In genomic region chr10:4883079-4883739, GRCh38 we compare ENCODE assay signal across 17 cellular contexts.
A peak's percentile ranks its signal among the peaks of the same experiment; 100 is the strongest.
DNase-seq lines count a peak whose midpoint lies in the region; ATAC-seq, FAIRE-seq and TF ChIP-seq lines count a peak whose summit lies in the region.
"Had no signal": no experiment of that assay in that cellular context is flagged by ENCODE, and none has a peak within 500 bp of the region (broad histone marks: within the 10 kb centered on the region; RNA-seq: fewer than 3 reads in every experiment).

No MANE protein-coding gene starts in this region.

- no peaks in the 10 kb centered on the region for H3K36me3 ChIP-seq in ACC112 (ENCODE audit: insufficient read depth, low read length)
- no peaks in the 10 kb centered on the region for H3K36me3 ChIP-seq in adipocyte (ENCODE audit: control insufficient read depth, insufficient read depth, low read length, severe bottlenecking)
- H3K36me3 ChIP-seq: vagina had no signal

- no peak for TF ChIP-seq POLR2A in H54 (IDR thresholded peaks at IDR 0.05; ENCODE audit: low read depth, low read length)

- no peaks in the 10 kb centered on the region for H3K9me3 ChIP-seq in adipocyte (ENCODE audit: control insufficient read depth, low read length)
- H3K9me3 ChIP-seq: psoas muscle, vagina had no signal

- no peak overlapping the region for H3K9ac ChIP-seq in adipocyte (ENCODE audit: low read length)
- H3K9ac ChIP-seq: KMS-11 had no signal

- H3K27me3 ChIP-seq in ACC112 (ENCODE audit: insufficient read depth, low read length), result no peaks in the 10 kb centered on the region
- no peaks in the 10 kb centered on the region for H3K27me3 ChIP-seq in adipocyte (replicated peaks; ENCODE audit: control insufficient read depth, insufficient read depth, low read length)
- H3K27me3 ChIP-seq: vagina had no signal

- ATAC-seq in GM21390 (IDR thresholded peaks at IDR 0.05; ENCODE audit: unreplicated experiment), result no peak
- ATAC-seq in GM21737 (IDR thresholded peaks at IDR 0.05; ENCODE audit: unreplicated experiment), result no peak
- ATAC-seq: psoas muscle had no signal

- H2AFZ ChIP-seq in ACC112 (ENCODE audit: low read length, unreplicated experiment), result peak overlapping the region; percentile 40

- H3K4me3 ChIP-seq in ACC112 (ENCODE audit: low read depth, low read length) (peak overlapping the region; percentile 44; the same call in 1 of the 2 replicates), adipocyte (ENCODE audit: low read length) (no peak overlapping the region)
- H3K4me3 ChIP-seq: psoas muscle, vagina had no signal

- no peaks in the 10 kb centered on the region for H3K79me2 ChIP-seq in ACC112 (ENCODE audit: control insufficient read depth, insufficient read depth, low read length, unreplicated experiment)

- peak overlapping the region; percentile 54 for H3K27ac ChIP-seq in ACC112 (ENCODE audit: low read depth, low read length)
- H3K27ac ChIP-seq: KMS-11, psoas muscle, vagina had no signal

- DNase-seq in H54 (ENCODE audit: insufficient read length, low spot score) (peak; percentile 12), adipocyte (ENCODE audit: low read depth) (peak; percentile 15), hepatic stellate cell (ENCODE audit: low spot score) (peak; percentile 19), putamen (ENCODE audit: low spot score) (no peak), NCI-H2029 (lab: John Stamatoyannopoulos, UW) (no peak)
- DNase-seq: activated CD4-positive, alpha-beta T cell treated with anti-CD3 and anti-CD28 coated beads, Interleukin-2, amount 50 U/mL, for 4 hours; activated gamma-delta T cell; NCI-H2107; psoas muscle; stimulated activated CD4-positive, alpha-beta T cell treated with anti-CD3 and anti-CD28 coated beads, Interleukin-4, amount 100 ng/mL, for 4 hours; stimulated activated naive CD4-positive, alpha-beta T cell treated with Interleukin-2 at 50 U/mL for 16 hours had no signal

- no peak for FAIRE-seq in H54 (lab: Jason Lieb, UNC)
- FAIRE-seq: endothelial cell of umbilical vein had no signal

- H3K4me1 ChIP-seq in ACC112 (ENCODE audit: control insufficient read depth, insufficient read depth, low read length, unreplicated experiment) (peaks cover 11% of the 10 kb centered on the region), adipocyte (ENCODE audit: control insufficient read depth, insufficient read depth, low read length) (peaks cover 13% of the 10 kb centered on the region)
- H3K4me1 ChIP-seq: psoas muscle had no signal

Comparison
In these comparisons a context has a peak if more than half of its experiments do, and no peak if none do; other contexts are left out.
1. DNase-seq: peak in H54 (single experiment), adipocyte (single experiment) and hepatic stellate cell (single experiment); none in putamen (single experiment) and NCI-H2029 (single experiment).